28 cellular contexts compared by ENCODE assay signal in the genomic region with DNA sequence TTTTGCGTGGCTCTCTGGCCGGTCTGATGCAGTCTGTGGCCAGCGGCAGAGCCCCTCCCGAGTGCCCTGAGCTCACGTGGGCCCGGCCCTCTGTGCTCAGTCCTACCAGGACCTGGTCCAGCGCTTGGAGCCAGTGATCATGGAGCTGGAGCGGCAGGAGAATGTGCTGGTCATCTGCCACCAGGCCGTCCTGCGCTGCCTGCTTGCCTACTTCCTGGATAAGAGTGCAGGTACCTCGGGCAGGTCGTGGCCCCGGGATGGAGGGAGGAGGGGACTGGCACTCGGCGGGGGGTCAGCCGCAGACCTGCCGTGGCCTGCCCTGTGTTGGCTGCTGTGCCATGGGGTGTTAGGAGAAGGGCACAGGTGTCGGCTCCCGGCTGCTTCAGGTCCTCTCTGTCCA. TPM values are rescaled to one million over a fixed set of nuclear protein-coding genes. Genes with fewer than 3 reads are reported as not detected.
DNase-seq lines count a peak whose midpoint lies in the region; ATAC-seq and TF ChIP-seq lines count a peak whose summit lies in the region.
"Had no signal": no experiment of that assay in that cellular context is flagged by ENCODE, and none has a peak within 500 bp of the region (broad histone marks: within the 10 kb centered on the region; RNA-seq: fewer than 3 reads in every experiment).

No MANE protein-coding gene starts in this region.

- DNase-seq in left ventricle myocardium superior (peak; percentile 28), right cardiac atrium (no peak), SK-N-MC (ENCODE audit: low read depth, low spot score) (no peak), aorta (peak in 1 of 2 donors; percentile 78), osteocyte (ENCODE audit: extremely low spot score, unreplicated experiment) (no peak), osteoblast (ENCODE audit: insufficient read length, low spot score, missing footprints) (no peak)
- no peak for DNase-seq in activated naive CD4-positive, alpha-beta T cell treated with anti-CD3 and anti-CD28 coated beads, Interleukin-2, amount 10 ng/mL, durations not matched to agents 7 days and 5 days
- DNase-seq: activated CD4-positive, alpha-beta T cell treated with anti-CD3 and anti-CD28 coated beads, Interleukin-2, amount 50 U/mL, for 48 hours; activated naive CD4-positive, alpha-beta T cell treated with anti-CD3 and anti-CD28 coated beads for 36 hours; adrenal gland; DMS153; HCEC 1CT; immature natural killer cell; NCI-H146; NCI-H446; NCI-H82; stimulated activated CD4-positive, alpha-beta T cell treated with anti-CD3 and anti-CD28 coated beads, Interleukin-15, amount 100 ng/mL, for 24 hours; stimulated activated CD4-positive, alpha-beta T cell treated with anti-CD3 and anti-CD28 coated beads, Interleukin-4, amount 100 ng/mL, for 4 hours; T-helper 17 cell; transverse colon had no signal

- H3K27me3 Mint-ChIP-seq in activated naive CD4-positive, alpha-beta T cell treated with anti-CD3 and anti-CD28 coated beads, Interleukin-2, amount 10 ng/mL, durations not matched to agents 7 days and 5 days, result no peaks in the 10 kb centered on the region
- no peaks in the 10 kb centered on the region for H3K27me3 Mint-ChIP-seq in osteocyte (ENCODE audit: unreplicated experiment)
- H3K27me3 Mint-ChIP-seq: memory B cell, T-helper 17 cell had no signal

- no peak overlapping the region for H3K4me2 ChIP-seq in osteoblast (ENCODE audit: insufficient read depth, low read length)
- H3K4me2 ChIP-seq: neural progenitor cell had no signal

- ATAC-seq in left ventricle myocardium superior, result no peak
- ATAC-seq in right cardiac atrium, result no peak
- ATAC-seq in aorta (ENCODE audit: low FRiP score), result no peak
- ATAC-seq: activated CD4-positive, CD25-positive, alpha-beta regulatory T cell treated with anti-CD3 and anti-CD28 coated beads, Interleukin-2, amount 50 U/mL, for 24 hours; left lobe of liver; sciatic nerve; T-helper 17 cell had no signal

- H3K9ac ChIP-seq in SK-N-MC (ENCODE audit: insufficient read length), result no peak overlapping the region
- H3K9ac ChIP-seq: neural progenitor cell had no signal

- H3K27ac ChIP-seq in right cardiac atrium (ENCODE audit: low read length) (no peak overlapping the region), SK-N-MC (peak overlapping the region; percentile 57), mesodermal cell (ENCODE audit: low read depth, low read length, severe bottlenecking) (peak overlapping the region; percentile 88), aorta (ENCODE audit: low read depth in 1 of 2, low read length in 2 of 2) (peak overlapping the region; percentile 32 to 49), osteoblast (ENCODE audit: low read depth, low read length) (no peak overlapping the region)
- H3K27ac ChIP-seq: adrenal gland, epithelial cell of prostate, neural progenitor cell, prostate gland, transverse colon had no signal

- H3K4me1 Mint-ChIP-seq in activated naive CD4-positive, alpha-beta T cell treated with anti-CD3 and anti-CD28 coated beads, Interleukin-2, amount 10 ng/mL, durations not matched to agents 7 days and 5 days, result peaks cover 4% of the 10 kb centered on the region
- H3K4me1 Mint-ChIP-seq in osteocyte (ENCODE audit: unreplicated experiment), result peaks cover 11% of the 10 kb centered on the region
- H3K4me1 Mint-ChIP-seq: immature natural killer cell had no signal

- WGBS in right cardiac atrium, result 90% methylated on average over 19 of the region's 19 CpGs
- 95 to 99% methylated on average over 13 to 18 of the region's 19 CpGs for WGBS in mesodermal cell (ENCODE audit: insufficient coverage in 2 of 2), 2 experiments
- WGBS in aorta, 2 donors, result 38 to 47% methylated on average over 19 of the region's 19 CpGs

- no peaks in the 10 kb centered on the region for H3K79me2 ChIP-seq in osteoblast (ENCODE audit: insufficient read depth, low read length)

- no peak for TF ChIP-seq CTCF in osteocyte (IDR thresholded peaks at IDR 0.05)
- no peak for TF ChIP-seq CTCF in osteoblast (IDR thresholded peaks at IDR 0.05; ENCODE audit: extremely low read depth, low read depth, low read length)

- no peak overlapping the region for H3K4me3 Mint-ChIP-seq in activated naive CD4-positive, alpha-beta T cell treated with anti-CD3 and anti-CD28 coated beads, Interleukin-2, amount 10 ng/mL, durations not matched to agents 7 days and 5 days
- no peak overlapping the region for H3K4me3 Mint-ChIP-seq in osteocyte (ENCODE audit: unreplicated experiment)
- H3K4me3 Mint-ChIP-seq: activated naive CD4-positive, alpha-beta T cell treated with anti-CD3 and anti-CD28 coated beads for 36 hours; immature natural killer cell; memory B cell; neural progenitor cell; T-helper 17 cell had no signal

- H3K27me3 ChIP-seq in right cardiac atrium (ENCODE audit: control insufficient read depth, insufficient read depth) (no peaks in the 10 kb centered on the region), aorta (ENCODE audit: control insufficient read depth in 1 of 2, insufficient read depth in 2 of 2, low read length in 1 of 2) (no peaks in the 10 kb centered on the region), osteoblast (ENCODE audit: insufficient read depth, low read length) (no peaks in the 10 kb centered on the region)
- H3K27me3 ChIP-seq: adrenal gland, neural progenitor cell, transverse colon had no signal

- H2AFZ ChIP-seq in osteoblast (ENCODE audit: low read length), result no peak overlapping the region
- H2AFZ ChIP-seq: neural progenitor cell had no signal

- no peaks in the 10 kb centered on the region for H3K9me3 ChIP-seq in right cardiac atrium (ENCODE audit: control insufficient read depth, low read length)
- no peaks in the 10 kb centered on the region for H3K9me3 ChIP-seq in SK-N-MC (ENCODE audit: low read depth, low read length)
- no peaks in the 10 kb centered on the region for H3K9me3 ChIP-seq in mesodermal cell (ENCODE audit: control insufficient read depth, low read length)
- H3K9me3 ChIP-seq in aorta (ENCODE audit: control insufficient read depth, low read length), result no peaks in the 10 kb centered on the region
- H3K9me3 ChIP-seq in osteoblast (ENCODE audit: low read depth, low read length), result no peaks in the 10 kb centered on the region
- H3K9me3 ChIP-seq: adrenal gland, prostate gland, transverse colon had no signal

- H3K36me3 ChIP-seq in SK-N-MC (ENCODE audit: insufficient read depth, low read length) (peaks cover 5% of the 10 kb centered on the region; the same call in 1 of the 2 replicates), mesodermal cell (ENCODE audit: control insufficient read depth, insufficient read depth, low read length) (peaks cover 100% of the 10 kb centered on the region), aorta (ENCODE audit: control insufficient read depth in 1 of 2, insufficient read depth in 2 of 2, low read length in 1 of 2) (peaks cover 0 to 31% of the 10 kb centered on the region in 2 donors), osteoblast (ENCODE audit: insufficient read depth, low read length) (peaks cover 49% of the 10 kb centered on the region)

- no peaks in the 10 kb centered on the region for H3K4me1 ChIP-seq in right cardiac atrium (ENCODE audit: control insufficient read depth, insufficient read depth, low read length)
- H3K4me1 ChIP-seq in mesodermal cell (ENCODE audit: control insufficient read depth, insufficient read depth, low read length, poor library complexity, severe bottlenecking), result peaks cover 43% of the 10 kb centered on the region
- H3K4me1 ChIP-seq in aorta (ENCODE audit: control insufficient read depth in 1 of 2, insufficient read depth in 2 of 2, low read length in 2 of 2), result no peaks in the 10 kb centered on the region
- peaks cover 17% of the 10 kb centered on the region for H3K4me1 ChIP-seq in osteoblast (ENCODE audit: insufficient read depth, low read length)
- H3K4me1 ChIP-seq: adrenal gland, transverse colon had no signal

- H3K36me3 Mint-ChIP-seq in activated naive CD4-positive, alpha-beta T cell treated with anti-CD3 and anti-CD28 coated beads, Interleukin-2, amount 10 ng/mL, durations not matched to agents 7 days and 5 days, result peaks cover 65% of the 10 kb centered on the region
- H3K36me3 Mint-ChIP-seq in osteocyte (ENCODE audit: unreplicated experiment), result peaks cover 44% of the 10 kb centered on the region

- no peaks in the 10 kb centered on the region for H3K9me3 Mint-ChIP-seq in activated naive CD4-positive, alpha-beta T cell treated with anti-CD3 and anti-CD28 coated beads, Interleukin-2, amount 10 ng/mL, durations not matched to agents 7 days and 5 days
- no peaks in the 10 kb centered on the region for H3K9me3 Mint-ChIP-seq in osteocyte (ENCODE audit: unreplicated experiment)
- H3K9me3 Mint-ChIP-seq: activated naive CD4-positive, alpha-beta T cell treated with anti-CD3 and anti-CD28 coated beads for 36 hours; immature natural killer cell; memory B cell; neural progenitor cell had no signal

- CTCF ChIA-PET in activated naive CD4-positive, alpha-beta T cell treated with anti-CD3 and anti-CD28 coated beads, Interleukin-2, amount 10 ng/mL, durations not matched to agents 7 days and 5 days (lab: Charles Lee), result no interaction called here

- H3K4me3 ChIP-seq in right cardiac atrium (ENCODE audit: low read length), result no peak overlapping the region
- no peak overlapping the region for H3K4me3 ChIP-seq in SK-N-MC
- H3K4me3 ChIP-seq in mesodermal cell (ENCODE audit: extremely low read depth, insufficient read depth, low read length, poor library complexity, severe bottlenecking), result no peak overlapping the region
- H3K4me3 ChIP-seq in aorta (ENCODE audit: low read length in 2 of 2), result no peak overlapping the region
- H3K4me3 ChIP-seq in osteoblast (ENCODE audit: insufficient read depth, low read length), result no peak overlapping the region
- H3K4me3 ChIP-seq: adrenal gland, neural progenitor cell, prostate gland, transverse colon had no signal

- intact Hi-C loops in left ventricle myocardium superior (cut with micrococcal nuclease), result no loop called here
- intact Hi-C loops in right cardiac atrium (cut with DNase I), result no loop called here
- intact Hi-C loops in aorta (cut with DNase I), result no loop called here

- no peaks in the 10 kb centered on the region for H4K20me1 ChIP-seq in osteoblast (ENCODE audit: insufficient read depth, low read length)

- no peak overlapping the region for H3K27ac Mint-ChIP-seq in activated naive CD4-positive, alpha-beta T cell treated with anti-CD3 and anti-CD28 coated beads, Interleukin-2, amount 10 ng/mL, durations not matched to agents 7 days and 5 days
- H3K27ac Mint-ChIP-seq in osteocyte (ENCODE audit: unreplicated experiment), result no peak overlapping the region
- H3K27ac Mint-ChIP-seq: activated naive CD4-positive, alpha-beta T cell treated with anti-CD3 and anti-CD28 coated beads for 36 hours; memory B cell; neural progenitor cell had no signal

RNA-seq across cellular contexts. Expression of a gene that starts 20.0 kb away (rescaled TPM):
- total RNA-seq in left ventricle myocardium superior (30.8 TPM), right cardiac atrium (10 to 100 TPM; 10.5 to 15.1 (median 11.7) TPM), aorta (100 to 1,000 TPM; 116 to 140 TPM), osteocyte (34.2 and 37.9 TPM in 2 replicates), osteoblast (7.1 and 19.2 TPM in 2 replicates)
- polyA plus RNA-seq in right cardiac atrium (11.2 TPM), aorta (10 to 100 TPM; 31.4 to 45.6 TPM)
- 45.8 TPM for polyA plus RNA-seq in mesodermal cell (2013, experiment 1 of 2)
- polyA plus RNA-seq in mesodermal cell (2013, experiment 2 of 2), result 40.6 TPM

Comparison
In these comparisons a context has a peak if more than half of its experiments do, and no peak if none do; other contexts are left out.
1. H3K27ac ChIP-seq: peak in SK-N-MC (single experiment), mesodermal cell (single experiment) and aorta (2 of 2); none in right cardiac atrium (single experiment) and osteoblast (single experiment).